Comparison of ENCODE assay signal across 24 cellular contexts in genomic region chr16:15897386-15897785, GRCh38. TPM values are rescaled to one million over a fixed set of nuclear protein-coding genes. Genes with fewer than 3 reads are reported as not detected.
A peak's percentile ranks its signal among the peaks of the same experiment; 100 is the strongest.
DNase-seq lines count a peak whose midpoint lies in the region; ATAC-seq, FAIRE-seq and TF ChIP-seq lines count a peak whose summit lies in the region.
"Had no signal": no experiment of that assay in that cellular context is flagged by ENCODE, and none has a peak within 500 bp of the region (broad histone marks: within the 10 kb centered on the region; RNA-seq: fewer than 3 reads in every experiment).

No MANE protein-coding gene starts in this region.

- FAIRE-seq in pancreas (lab: Jason Lieb, UNC) = no peak
- FAIRE-seq: H1, islet of Langerhans had no signal

- H3K4me3 ChIP-seq in OCI-LY7 (ENCODE audit: low read depth, low read length, poor library complexity, severe bottlenecking) (peak overlapping the region; percentile 2), pancreas (no peak overlapping the region)
- H3K4me3 ChIP-seq in CD4-positive, alpha-beta memory T cell (ENCODE audit: low read length in 2 of 2) = no peak overlapping the region
- H3K4me3 ChIP-seq: esophagus squamous epithelium had no signal

- peak overlapping the region; percentile 47 for H3K4me2 ChIP-seq in OCI-LY7 (ENCODE audit: low read length)

- BruUV-seq in OCI-LY7 (replicated peaks; lab: Mats Ljungman, UMichigan) = no TSS peak

- no peaks in the 10 kb centered on the region for H3K27me3 ChIP-seq in pancreas
- H3K27me3 ChIP-seq in CD4-positive, alpha-beta memory T cell (ENCODE audit: insufficient read depth, low read length) = no peaks in the 10 kb centered on the region
- H3K27me3 ChIP-seq: esophagus squamous epithelium had no signal

- H3K4me1 ChIP-seq in OCI-LY7 (ENCODE audit: insufficient read depth, low read length, poor library complexity, severe bottlenecking) = peaks cover 23% of the 10 kb centered on the region
- peaks cover 0 to 3% (median 0%) of the 10 kb centered on the region in 3 donors for H3K4me1 ChIP-seq in pancreas
- H3K4me1 ChIP-seq in CD4-positive, alpha-beta memory T cell (ENCODE audit: insufficient read depth, low read length) = peaks cover 5% of the 10 kb centered on the region

- H3K27me3 Mint-ChIP-seq in CD4-positive, alpha-beta memory T cell = no peaks in the 10 kb centered on the region
- H3K27me3 Mint-ChIP-seq: memory B cell; stimulated activated naive CD8-positive, alpha-beta T cell treated with anti-CD3 and anti-CD28 coated beads, Interleukin-15, amount 100 ng/mL, for 72 hours had no signal

- no peak overlapping the region for H3K4me3 Mint-ChIP-seq in CD4-positive, alpha-beta memory T cell
- H3K4me3 Mint-ChIP-seq: CD8-positive, alpha-beta T cell; nephron had no signal

- peak overlapping the region; percentile 70; the same call in 1 of the 2 replicates for H2AFZ ChIP-seq in OCI-LY7 (ENCODE audit: low read length)

- peaks cover 0 to 6% (median 0%) of the 10 kb centered on the region in 4 donors for H3K4me1 Mint-ChIP-seq in CD4-positive, alpha-beta memory T cell
- H3K4me1 Mint-ChIP-seq: nephron had no signal

- H3K79me2 ChIP-seq in OCI-LY7 (ENCODE audit: insufficient read depth, low read depth, low read length) = no peaks in the 10 kb centered on the region

- H3K36me3 ChIP-seq in OCI-LY7 (ENCODE audit: insufficient read depth, low read length) (no peaks in the 10 kb centered on the region), pancreas (no peaks in the 10 kb centered on the region)
- H3K36me3 ChIP-seq in CD4-positive, alpha-beta memory T cell (ENCODE audit: insufficient read depth, low read length) = no peaks in the 10 kb centered on the region
- H3K36me3 ChIP-seq: esophagus squamous epithelium had no signal

- CTCF ChIA-PET in OCI-LY7 (lab: Charles Lee; ENCODE audit: unreplicated experiment) = no interaction called here
- CTCF ChIA-PET in CD4-positive, alpha-beta memory T cell (lab: Charles Lee; ENCODE audit: partially characterized antibody) = no interaction called here

- H3K9me3 Mint-ChIP-seq in CD4-positive, alpha-beta memory T cell = peaks cover 0 to 2% (median 0%) of the 10 kb centered on the region in 8 donors
- H3K9me3 Mint-ChIP-seq: activated naive CD8-positive, alpha-beta T cell treated with anti-CD3 and anti-CD28 coated beads, Interleukin-2, amount 10 ng/mL, durations not matched to agents 7 days and 5 days; CD8-positive, alpha-beta T cell; memory B cell; nephron; stimulated activated naive CD8-positive, alpha-beta T cell treated with anti-CD3 and anti-CD28 coated beads, Interleukin-15, amount 100 ng/mL, for 72 hours had no signal

- TF ChIP-seq CTCF in OCI-LY7 (conservative IDR thresholded peaks at IDR 0.05; ENCODE audit: low read length) (no peak), pancreas (IDR thresholded peaks at IDR 0.05) (no peak)

- no peaks in the 10 kb centered on the region for H4K20me1 ChIP-seq in OCI-LY7 (ENCODE audit: insufficient read depth, low read length)

- intact Hi-C loops in OCI-LY7 (cut with micrococcal nuclease; ENCODE audit: unreplicated experiment) (no loop called here), pancreas (cut with DNase I) (no loop called here)
- intact Hi-C loops in CD4-positive, alpha-beta memory T cell (cut with micrococcal nuclease) = no loop called here

- DNase-seq in NCI-H2227 treated with DMSO at 0.1 percent for 48 hours (lab: John Stamatoyannopoulos, UW) (peak; percentile 3), NCI-H2227 (lab: John Stamatoyannopoulos, UW; ENCODE audit: unreplicated experiment) (no peak), GM04504 (ENCODE audit: low read depth) (peak; percentile 23), OCI-LY7 (ENCODE audit: low spot score) (no peak), epithelial cell of prostate (ENCODE audit: low read depth, low spot score) (no peak), pancreas (no peak)
- DNase-seq in CD4-positive, alpha-beta memory T cell = no peak
- DNase-seq: 8988T; activated naive CD8-positive, alpha-beta T cell treated with anti-CD3 and anti-CD28 coated beads, Interleukin-2, amount 10 ng/mL, durations not matched to agents 7 days and 5 days; activated T-cell treated with anti-CD3 and anti-CD28 coated beads for 4 hours; CD8-positive, alpha-beta T cell; DND-41; esophagus squamous epithelium; NCI-H1694 treated with DMSO at 0.1 percent for 48 hours; NCI-H524; Right ventricle myocardium superior had no signal

- H3K9me3 ChIP-seq in OCI-LY7 (ENCODE audit: low read length) = no peaks in the 10 kb centered on the region
- no peaks in the 10 kb centered on the region for H3K9me3 ChIP-seq in pancreas
- H3K9me3 ChIP-seq in CD4-positive, alpha-beta memory T cell (ENCODE audit: control insufficient read depth in 1 of 2, low read length in 2 of 2) = no peaks in the 10 kb centered on the region
- H3K9me3 ChIP-seq: esophagus squamous epithelium had no signal

- H3K9me2 ChIP-seq in OCI-LY7 (ENCODE audit: insufficient read depth, low read length) = no peaks in the 10 kb centered on the region

- ATAC-seq in GM19467 (IDR thresholded peaks at IDR 0.05; ENCODE audit: unreplicated experiment) (no peak), pancreas (no peak)
- ATAC-seq: CD8-positive, alpha-beta T cell had no signal

- H3K27ac ChIP-seq in OCI-LY7 (ENCODE audit: low read depth, low read length, poor library complexity, severe bottlenecking) = no peak overlapping the region
- peak overlapping the region; percentile 15 for H3K27ac ChIP-seq in epithelial cell of prostate
- H3K27ac ChIP-seq in pancreas = no peak overlapping the region
- no peak overlapping the region for H3K27ac ChIP-seq in CD4-positive, alpha-beta memory T cell (ENCODE audit: low read depth, low read length)
- H3K27ac ChIP-seq: esophagus squamous epithelium had no signal

- no peaks in the 10 kb centered on the region for H3K36me3 Mint-ChIP-seq in CD4-positive, alpha-beta memory T cell
- H3K36me3 Mint-ChIP-seq: activated naive CD8-positive, alpha-beta T cell treated with anti-CD3 and anti-CD28 coated beads, Interleukin-2, amount 10 ng/mL, durations not matched to agents 7 days and 5 days; CD8-positive, alpha-beta T cell; memory B cell had no signal

- POLR2A ChIA-PET in OCI-LY7 (lab: Charles Lee) = interaction anchor here (0.5 to 1.2 kb wide), 4 partner anchors 9 to 69 kb away, joined by 3 read pairs; partner anchors contain the start of gene CEP20
- POLR2A ChIA-PET in CD4-positive, alpha-beta memory T cell (lab: Charles Lee; ENCODE audit: partially characterized antibody) = no interaction called here

- WGBS in pancreas, 2 donors = 82% methylated on average over 7 of the region's 7 CpGs

- H3K27ac Mint-ChIP-seq in CD4-positive, alpha-beta memory T cell = no peak overlapping the region
- H3K27ac Mint-ChIP-seq: CD8-positive, alpha-beta T cell; nephron; stimulated activated naive CD8-positive, alpha-beta T cell treated with anti-CD3 and anti-CD28 coated beads, Interleukin-15, amount 100 ng/mL, for 72 hours had no signal

RNA-seq across cellular contexts. Expression of gene CEP20, which starts 9.0 kb away (rescaled TPM):
- 33.7 and 36.6 TPM in 2 replicates for total RNA-seq in OCI-LY7 (2014; rRNA removed; shearing (Covaris generic))
- total RNA-seq in OCI-LY7 (2022) (62.8 and 75.6 TPM in 2 replicates), pancreas (10 to 100 TPM; 15.0 to 21.3 (median 17.7) TPM)
- polyA plus RNA-seq in pancreas = 10 to 100 TPM in 1 of 2 donors, 1 to 10 TPM in 1; 8.6 to 18.3 TPM
- total RNA-seq in CD4-positive, alpha-beta memory T cell = 10 to 100 TPM; 22.3 to 30.4 TPM
- 10 to 100 TPM; 27.9 to 42.0 TPM for polyA plus RNA-seq in CD4-positive, alpha-beta memory T cell

RNA-seq across cellular contexts. Expression of gene MYH11, which starts 40.6 kb away (rescaled TPM):
- 5.7 and 7.9 TPM in 2 replicates for total RNA-seq in OCI-LY7 (2014; rRNA removed; shearing (Covaris generic))
- 33.3 and 33.8 TPM in 2 replicates for total RNA-seq in OCI-LY7 (2022)
- total RNA-seq in pancreas = 1 to 10 TPM; 1.6 to 8.5 (median 3.2) TPM
- polyA plus RNA-seq in pancreas = 10 to 100 TPM; 12.2 to 24.7 TPM
- under 1 TPM in 1 of 2 experiments, not detected in 1; 0.26 TPM for total RNA-seq in CD4-positive, alpha-beta memory T cell
- 1 to 10 TPM in 1 of 2 donors, not detected in 1; 1.9 TPM for polyA plus RNA-seq in CD4-positive, alpha-beta memory T cell
- total RNA-seq: activated naive CD8-positive, alpha-beta T cell treated with anti-CD3 and anti-CD28 coated beads, Interleukin-2, amount 10 ng/mL, durations not matched to agents 7 days and 5 days; CD8-positive, alpha-beta T cell; pulmonary artery endothelial cell; T-helper 2 cell treated with Interferon-gamma antibody and Interleukin-4, amounts not matched to agents 100 ng/mL and 5 ng/mL, for 36 hours had no signal

RNA-seq across cellular contexts. Expression of gene ABCC1, which starts 52.0 kb away (rescaled TPM):
- 39.9 and 43.3 TPM in 2 replicates for total RNA-seq in OCI-LY7 (2014; rRNA removed; shearing (Covaris generic))
- total RNA-seq in OCI-LY7 (2022) (71.8 and 72.8 TPM in 2 replicates), pancreas (10 to 100 TPM in 4 of 6 donors, 1 to 10 TPM in 2; 8.5 to 16.8 (median 11.5) TPM)
- polyA plus RNA-seq in pancreas = 10 to 100 TPM; 11.6 to 12.5 TPM
- 10 to 100 TPM; 57.3 to 69.9 TPM for total RNA-seq in CD4-positive, alpha-beta memory T cell
- 10 to 100 TPM in 1 of 2 donors, 1 to 10 TPM in 1; 1.9 to 11.0 TPM for polyA plus RNA-seq in CD4-positive, alpha-beta memory T cell

Comparison
In these comparisons a context has a peak if more than half of its experiments do, and no peak if none do; other contexts are left out.
1. DNase-seq: peak in NCI-H2227 treated with DMSO at 0.1 percent for 48 hours (single experiment) and GM04504 (single experiment); none in NCI-H2227 (single experiment), OCI-LY7 (single experiment), epithelial cell of prostate (single experiment), pancreas (0 of 6) and CD4-positive, alpha-beta memory T cell (0 of 5).